ENCODE assay signal across 27 cellular contexts in genomic region chr15:61743352-61743909, GRCh38.
"Had no signal": no experiment of that assay in that cellular context is flagged by ENCODE, and none has a peak within 500 bp of the region (broad histone marks: within the 10 kb centered on the region; RNA-seq: fewer than 3 reads in every experiment).

No MANE protein-coding gene starts in this region.

- H3K9ac ChIP-seq: KMS-11 had no signal

- H3K4me3 ChIP-seq: MG63, PC-9 had no signal

- H3K4me1 Mint-ChIP-seq: activated B cell treated with CpG ODN at 0.5 μM for 24 hours; activated CD4-positive, alpha-beta T cell treated with anti-CD3 and anti-CD28 coated beads, Interleukin-2, amount 10 ng/mL, durations not matched to agents 24 days and 14 days; activated CD8-positive, alpha-beta memory T cell treated with anti-CD3 and anti-CD28 coated beads, Interleukin-2, amount 10 ng/mL, durations not matched to agents 7 days and 5 days; activated naive CD4-positive, alpha-beta T cell treated with anti-CD3 and anti-CD28 coated beads, Interleukin-2, amount 50 U/mL, for 24 hours had no signal

- H3K27ac Mint-ChIP-seq: activated B cell treated with CpG ODN at 0.5 μM for 24 hours; activated CD4-positive, alpha-beta T cell treated with anti-CD3 and anti-CD28 coated beads, Interleukin-2, amount 10 ng/mL, durations not matched to agents 24 days and 14 days; activated CD8-positive, alpha-beta memory T cell treated with anti-CD3 and anti-CD28 coated beads, Interleukin-2, amount 10 ng/mL, durations not matched to agents 7 days and 5 days; activated naive CD4-positive, alpha-beta T cell treated with anti-CD3 and anti-CD28 coated beads, Interleukin-2, amount 50 U/mL, for 24 hours; activated T-cell treated with anti-CD3 and anti-CD28 coated beads, Interleukin-2, amount 50 U/mL, for 24 hours; activated T-helper 1 cell treated with anti-CD3 and anti-CD28 coated beads, Interleukin-12 subunit alpha, Interleukin-12 subunit beta, Interleukin-2, Interleukin-4 antibody, amounts not matched to agents 30 ng/mL and 10 ng/mL and 1 ng/mL, durations not matched to agents 14 hours and 24 hours and 36 hours; IgD-negative memory B cell; T-helper 1 cell treated with Interleukin-12 subunit alpha and Interleukin-12 subunit beta and Interleukin-4 antibody, amounts not matched to agents 30 μg/mL and 1 μg/mL, for 36 hours had no signal

- H3K36me3 Mint-ChIP-seq: activated CD8-positive, alpha-beta memory T cell treated with anti-CD3 and anti-CD28 coated beads, Interleukin-2, amount 10 ng/mL, durations not matched to agents 7 days and 5 days; activated naive CD4-positive, alpha-beta T cell treated with anti-CD3 and anti-CD28 coated beads, Interleukin-2, amount 50 U/mL, for 24 hours had no signal

- FAIRE-seq: astrocyte had no signal

- H3K36me3 ChIP-seq: brain microvascular endothelial cell, MG63 had no signal

- H3K27ac ChIP-seq: brain microvascular endothelial cell, KMS-11, PC-9 had no signal

- H3K9me3 ChIP-seq: MG63 had no signal

- H3K9me3 Mint-ChIP-seq: activated B cell treated with CpG ODN at 0.5 μM for 24 hours; activated CD4-positive, alpha-beta T cell treated with anti-CD3 and anti-CD28 coated beads, Interleukin-2, amount 10 ng/mL, durations not matched to agents 24 days and 14 days; activated naive CD4-positive, alpha-beta T cell treated with anti-CD3 and anti-CD28 coated beads, Interleukin-2, amount 50 U/mL, for 24 hours; activated T-cell treated with anti-CD3 and anti-CD28 coated beads, Interleukin-2, amount 50 U/mL, for 24 hours; activated T-helper 1 cell treated with anti-CD3 and anti-CD28 coated beads, Interleukin-12 subunit alpha, Interleukin-12 subunit beta, Interleukin-2, Interleukin-4 antibody, amounts not matched to agents 30 ng/mL and 10 ng/mL and 1 ng/mL, durations not matched to agents 14 hours and 24 hours and 36 hours; T-helper 1 cell treated with Interleukin-12 subunit alpha and Interleukin-12 subunit beta and Interleukin-4 antibody, amounts not matched to agents 30 μg/mL and 1 μg/mL, for 36 hours had no signal

- H3K4me3 Mint-ChIP-seq: activated B cell treated with CpG ODN at 0.5 μM for 24 hours; activated CD4-positive, alpha-beta T cell treated with anti-CD3 and anti-CD28 coated beads, Interleukin-2, amount 10 ng/mL, durations not matched to agents 24 days and 14 days; activated CD8-positive, alpha-beta memory T cell treated with anti-CD3 and anti-CD28 coated beads, Interleukin-2, amount 10 ng/mL, durations not matched to agents 7 days and 5 days; activated naive CD4-positive, alpha-beta T cell treated with anti-CD3 and anti-CD28 coated beads, Interleukin-2, amount 50 U/mL, for 24 hours; activated T-cell treated with anti-CD3 and anti-CD28 coated beads, Interleukin-2, amount 50 U/mL, for 24 hours; activated T-helper 1 cell treated with anti-CD3 and anti-CD28 coated beads, Interleukin-12 subunit alpha, Interleukin-12 subunit beta, Interleukin-2, Interleukin-4 antibody, amounts not matched to agents 30 ng/mL and 10 ng/mL and 1 ng/mL, durations not matched to agents 14 hours and 24 hours and 36 hours; IgD-negative memory B cell; T-helper 1 cell treated with Interleukin-12 subunit alpha and Interleukin-12 subunit beta and Interleukin-4 antibody, amounts not matched to agents 30 μg/mL and 1 μg/mL, for 36 hours had no signal

- DNase-seq: activated B cell treated with CpG ODN at 0.5 μM for 24 hours; activated CD4-positive, alpha-beta T cell treated with anti-CD3 and anti-CD28 coated beads for 1 hour; activated CD4-positive, alpha-beta T cell treated with anti-CD3 and anti-CD28 coated beads, Interleukin-2, amount 10 ng/mL, durations not matched to agents 24 days and 14 days; activated CD4-positive, alpha-beta T cell treated with anti-CD3 and anti-CD28 coated beads, Interleukin-2, amount 50 U/mL, for 48 hours; activated CD8-positive, alpha-beta memory T cell treated with anti-CD3 and anti-CD28 coated beads, Interleukin-2, amount 10 ng/mL, durations not matched to agents 7 days and 5 days; activated effector memory CD4-positive, alpha-beta T cell treated with Interleukin-2 at 50 U/mL for 16 hours; activated naive CD4-positive, alpha-beta T cell; activated T-cell treated with anti-CD3 and anti-CD28 coated beads, Interleukin-2, amount 50 U/mL, for 24 hours; amniotic stem cell; brain microvascular endothelial cell; MG63; MV-4-11; NCI-H1092 treated with DMSO at 0.1 percent for 48 hours; NCI-H1417 treated with DMSO at 0.1 percent for 48 hours; NCI-H1694 treated with DMSO at 0.1 percent for 48 hours; NCI-H2081; NCI-H510A treated with DMSO at 0.1 percent for 48 hours; NCI-H69; SHP77 treated with DMSO at 0.1 percent for 48 hours; T-helper 9 cell had no signal

- H3K27me3 ChIP-seq: brain microvascular endothelial cell, MG63 had no signal
